In the genomic region with DNA sequence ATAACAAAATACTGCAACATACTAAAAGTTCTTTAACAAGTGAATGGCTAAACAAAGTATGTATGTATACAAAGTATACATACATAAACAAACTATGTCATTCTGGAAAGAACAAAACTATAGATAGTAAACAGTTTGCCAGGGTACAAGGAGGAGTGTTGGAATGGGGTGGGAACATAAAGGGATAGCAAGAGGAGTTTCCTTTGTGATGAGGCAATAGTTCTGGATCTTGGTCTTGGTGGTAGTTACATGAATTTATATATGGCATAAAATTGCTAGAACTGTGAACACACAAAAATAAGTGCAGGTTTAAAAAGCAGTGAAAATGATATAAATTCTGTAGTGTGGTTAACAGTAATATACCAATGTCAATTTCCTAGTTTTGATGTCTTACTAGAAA, we compare ENCODE assay signal across 18 cellular contexts.
"Had no signal": no experiment of that assay in that cellular context is flagged by ENCODE, and none has a peak within 500 bp of the region (broad histone marks: within the 10 kb centered on the region; RNA-seq: fewer than 3 reads in every experiment).

No MANE protein-coding gene starts in this region.

- H3K9me3 ChIP-seq: lower lobe of right lung, neutrophil, transverse colon had no signal

- ATAC-seq: lower lobe of right lung; stimulated activated effector memory CD8-positive, alpha-beta T cell treated with anti-CD3 and anti-CD28 coated beads, Interleukin-12 subunit alpha, Interleukin-12 subunit beta, amount 100 ng/mL, for 72 hours had no signal

- H3K27me3 ChIP-seq: neutrophil, transverse colon had no signal

- H3K4me1 Mint-ChIP-seq: endodermal cell had no signal

- H3K4me3 ChIP-seq: lower lobe of right lung, transverse colon had no signal

- H3K36me3 ChIP-seq: lower lobe of right lung, neutrophil, transverse colon had no signal

- H3K36me3 Mint-ChIP-seq: stimulated activated effector memory CD8-positive, alpha-beta T cell treated with anti-CD3 and anti-CD28 coated beads, Interleukin-12 subunit alpha, Interleukin-12 subunit beta, amount 100 ng/mL, for 72 hours had no signal

- H3K27ac ChIP-seq: lower lobe of right lung, neutrophil, transverse colon, WERI-Rb-1 had no signal

- H3K4me3 Mint-ChIP-seq: brain; central memory CD8-positive, alpha-beta T cell; dendritic cell treated with granulocyte-macrophage colony-stimulating factor and Interleukin-4, amounts not matched to agents 40 ng/mL and 50 ng/mL, for 4 days; endodermal cell; stimulated activated effector memory CD8-positive, alpha-beta T cell treated with anti-CD3 and anti-CD28 coated beads, Interleukin-12 subunit alpha, Interleukin-12 subunit beta, amount 100 ng/mL, for 72 hours had no signal

- H3K27ac Mint-ChIP-seq: brain; dendritic cell treated with granulocyte-macrophage colony-stimulating factor and Interleukin-4, amounts not matched to agents 40 ng/mL and 50 ng/mL, for 4 days; endodermal cell had no signal

- DNase-seq: activated CD4-positive, alpha-beta T cell treated with anti-CD3 and anti-CD28 coated beads for 48 hours; activated naive CD4-positive, alpha-beta T cell treated with Interleukin-2 at 50 U/mL for 16 hours; activated T-cell treated with anti-CD3 and anti-CD28 coated beads, Interleukin-2, amount 50 U/mL, for 48 hours; amygdala; endodermal cell; hypothalamus; lower lobe of right lung; midbrain; posterior cingulate gyrus; small intestine; T-helper 9 cell; transverse colon; WERI-Rb-1 had no signal

- H3K27me3 Mint-ChIP-seq: brain; central memory CD8-positive, alpha-beta T cell; dendritic cell treated with granulocyte-macrophage colony-stimulating factor and Interleukin-4, amounts not matched to agents 40 ng/mL and 50 ng/mL, for 4 days had no signal

- H3K9me3 Mint-ChIP-seq: central memory CD8-positive, alpha-beta T cell; dendritic cell treated with granulocyte-macrophage colony-stimulating factor and Interleukin-4, amounts not matched to agents 40 ng/mL and 50 ng/mL, for 4 days; stimulated activated effector memory CD8-positive, alpha-beta T cell treated with anti-CD3 and anti-CD28 coated beads, Interleukin-12 subunit alpha, Interleukin-12 subunit beta, amount 100 ng/mL, for 72 hours had no signal
